ENCODE assay signal across 8 cellular contexts in genomic region chr4:24583451-24584174, GRCh38. TPM values are rescaled to one million over a fixed set of nuclear protein-coding genes. Genes with fewer than 3 reads are reported as not detected.
DNase-seq lines count a peak whose midpoint lies in the region; ATAC-seq and TF ChIP-seq lines count a peak whose summit lies in the region.

No MANE protein-coding gene starts in this region.

- peak overlapping the region; percentile 78 for H3K4me2 ChIP-seq in HCT116 (ENCODE audit: low read length)

- H3K36me3 Mint-ChIP-seq in activated naive CD4-positive, alpha-beta T cell treated with anti-CD3 and anti-CD28 coated beads, Interleukin-2, amount 10 ng/mL, durations not matched to agents 7 days and 5 days, result peaks cover 37% of the 10 kb centered on the region

- H3K4me1 Mint-ChIP-seq in activated naive CD4-positive, alpha-beta T cell treated with anti-CD3 and anti-CD28 coated beads, Interleukin-2, amount 10 ng/mL, durations not matched to agents 7 days and 5 days, result peaks cover 46% of the 10 kb centered on the region

- H3K9me3 ChIP-seq in HCT116 (ENCODE audit: control insufficient read depth in 1 of 2, insufficient read depth in 1 of 2, low read depth in 1 of 2, low read length in 2 of 2), result no peaks in the 10 kb centered on the region
- no peaks in the 10 kb centered on the region for H3K9me3 ChIP-seq in MG63
- no peaks in the 10 kb centered on the region for H3K9me3 ChIP-seq in transverse colon

- intact Hi-C loops in HCT116 (cut with micrococcal nuclease) (loop anchor here (1.0 to 2.0 kb wide), 2 partner anchors 15 to 103 kb away; no protein-coding TSS in a partner anchor), transverse colon (cut with DNase I; ENCODE audit: low total_unique reads) (loop anchor here (10.0 kb wide), 1 partner anchor 791 kb away; the partner anchor contains the start of gene ANAPC4)

- no peak for TF ChIP-seq CTCF in HCT116 (IDR thresholded peaks at IDR 0.05 in 2 of 3, conservative IDR thresholded peaks at IDR 0.05 in 1 of 3; ENCODE audit: borderline replicate concordance in 1 of 3, insufficient read depth in 1 of 3, low read depth in 2 of 3, low read length in 2 of 3)
- no peak for TF ChIP-seq CTCF in omental fat pad (IDR thresholded peaks at IDR 0.05)
- no peak for TF ChIP-seq CTCF in transverse colon (IDR thresholded peaks at IDR 0.05)

- H3K4me3 ChIP-seq in HCT116 (replicated peaks in 1 of 2; ENCODE audit: low read depth in 1 of 2, low read length in 2 of 2) (peak overlapping the region; percentile 87 to 94), MG63 (peak overlapping the region; percentile 96), transverse colon (peak overlapping the region; percentile 73 to 99 (median 94))

- H3K27me3 Mint-ChIP-seq in activated naive CD4-positive, alpha-beta T cell treated with anti-CD3 and anti-CD28 coated beads, Interleukin-2, amount 10 ng/mL, durations not matched to agents 7 days and 5 days, result peaks cover 5% of the 10 kb centered on the region

- CTCF ChIA-PET in HCT116 (lab: Charles Lee), result no interaction called here
- CTCF ChIA-PET in activated naive CD4-positive, alpha-beta T cell treated with anti-CD3 and anti-CD28 coated beads, Interleukin-2, amount 10 ng/mL, durations not matched to agents 7 days and 5 days (lab: Charles Lee), result interaction anchor here (1.3 kb wide), 1 partner anchor 9 kb away, joined by 3 read pairs; no protein-coding TSS in a partner anchor

- H3K36me3 ChIP-seq in HCT116 (ENCODE audit: control insufficient read depth in 1 of 2, insufficient read depth in 2 of 2, low read length in 2 of 2), result peaks cover 3 to 19% of the 10 kb centered on the region in 2 experiments; a peak in 2 of 4 replicates
- H3K36me3 ChIP-seq in MG63, result peaks cover 39% of the 10 kb centered on the region
- peaks cover 0 to 2% (median 0%) of the 10 kb centered on the region in 4 donors for H3K36me3 ChIP-seq in transverse colon

- H3K4me3 Mint-ChIP-seq in activated naive CD4-positive, alpha-beta T cell treated with anti-CD3 and anti-CD28 coated beads, Interleukin-2, amount 10 ng/mL, durations not matched to agents 7 days and 5 days, result peak overlapping the region; percentile 93

- peak; percentile 46 for ATAC-seq in HCT116
- ATAC-seq in omental fat pad (ENCODE audit: low FRiP score), result peak; percentile 75

- peak overlapping the region; percentile 93 for H3K27ac Mint-ChIP-seq in activated naive CD4-positive, alpha-beta T cell treated with anti-CD3 and anti-CD28 coated beads, Interleukin-2, amount 10 ng/mL, durations not matched to agents 7 days and 5 days

- in situ Hi-C loops in transverse colon (cut with MboI; ENCODE audit: low pct_ligation_motif_present in 1 of 4, low pct_unique_long_range_greater_than_20kb in 1 of 4, low sequenced_read_pairs in 3 of 4), result loop anchor here in 1 of 4 donors (25.0 kb wide), 1 partner anchor 104 kb away; no protein-coding TSS in a partner anchor

- H3K4me1 ChIP-seq in HCT116 (ENCODE audit: control insufficient read depth in 1 of 2, insufficient read depth in 2 of 2, low read length in 2 of 2), result peaks cover 8 to 29% of the 10 kb centered on the region in 2 experiments
- peaks cover 18 to 47% (median 34%) of the 10 kb centered on the region in 4 donors for H3K4me1 ChIP-seq in transverse colon

- POLR2A ChIA-PET in HCT116 (lab: Charles Lee), result interaction anchor here (0.7 to 1.9 kb wide), 7 partner anchors 11 to 72 kb away, joined by 3 to 10 read pairs (median 6); no protein-coding TSS in a partner anchor

- no peaks in the 10 kb centered on the region for H3K27me3 ChIP-seq in HCT116 (ENCODE audit: insufficient read depth, low read length)
- H3K27me3 ChIP-seq in MG63, result no peaks in the 10 kb centered on the region
- H3K27me3 ChIP-seq in transverse colon, result no peaks in the 10 kb centered on the region

- H3K27ac ChIP-seq in HCT116 (ENCODE audit: low read depth, low read length), result peak overlapping the region; percentile 94
- peak overlapping the region; percentile 92 to 99 (median 97) for H3K27ac ChIP-seq in transverse colon

- BruUV-seq in HCT116 (replicated peaks; lab: Mats Ljungman, UMichigan), result TSS peak; percentile 50

- no peak for TF ChIP-seq EP300 in transverse colon (IDR thresholded peaks at IDR 0.05; ENCODE audit: low read depth)

- RAD21 ChIA-PET in HCT116 (lab: Charles Lee; ENCODE audit: low non-redundant PET in 1 of 2, low total read pairs in 2 of 2, uncharacterized antibody in 2 of 2, unreplicated experiment in 2 of 2), result interaction anchor here in 1 of 2 experiments (1.3 kb wide), 1 partner anchor 104 kb away, joined by 3 read pairs; no protein-coding TSS in a partner anchor

- DNase-seq in EH (ENCODE audit: low read depth), result peak; percentile 55
- peak; percentile 26 for DNase-seq in HCT116 (ENCODE audit: low read depth, low spot score)
- DNase-seq in MG63, result peak; percentile 76
- DNase-seq in SIG-M5 treated with dmso at 0.1 percent for 504 hours (lab: John Stamatoyannopoulos, UW; ENCODE audit: unreplicated experiment), result peak; percentile 64
- DNase-seq in activated naive CD4-positive, alpha-beta T cell treated with anti-CD3 and anti-CD28 coated beads, Interleukin-2, amount 10 ng/mL, durations not matched to agents 7 days and 5 days, result peak; percentile 68
- DNase-seq in glomerular visceral epithelial cell (ENCODE audit: extremely low spot score), result peak; percentile 72
- peak; percentile 48 for DNase-seq in omental fat pad (ENCODE audit: low spot score)
- peak; percentile 54 for DNase-seq in transverse colon

- H3K9me3 Mint-ChIP-seq in activated naive CD4-positive, alpha-beta T cell treated with anti-CD3 and anti-CD28 coated beads, Interleukin-2, amount 10 ng/mL, durations not matched to agents 7 days and 5 days, result no peaks in the 10 kb centered on the region

- TF ChIP-seq RAD21 in HCT116 (IDR thresholded peaks at IDR 0.05; ENCODE audit: low read depth), result no peak

- peaks cover 26% of the 10 kb centered on the region for H4K20me1 ChIP-seq in HCT116 (ENCODE audit: insufficient read depth)

- peaks cover 58% of the 10 kb centered on the region for H3K79me2 ChIP-seq in HCT116 (ENCODE audit: insufficient read depth, low read length)

- 0 to 3% methylated on average over 11 to 33 of the region's 49 CpGs for WGBS in transverse colon (ENCODE audit: low coverage in 1 of 2), 2 donors

- no peak overlapping the region for H2AFZ ChIP-seq in HCT116 (ENCODE audit: low read depth, low read length, poor library complexity, severe bottlenecking)

- H3K9me2 ChIP-seq in HCT116 (ENCODE audit: insufficient read depth), result no peaks in the 10 kb centered on the region

- TF ChIP-seq POLR2A in HCT116 (IDR thresholded peaks at IDR 0.05; ENCODE audit: borderline replicate concordance, extremely low read depth, insufficient read depth, insufficient read length) (no peak), transverse colon (IDR thresholded peaks at IDR 0.05) (no peak)

- H3K9ac ChIP-seq in HCT116 (ENCODE audit: low read length), result peak overlapping the region; percentile 100

TF ChIP-seq in HCT116, 20 proteins besides CTCF, POLR2A, EP300 and RAD21:
- TF ChIP-seq ELF1 (IDR thresholded peaks at IDR 0.05; ENCODE audit: borderline replicate concordance, low read depth), result no peak
- TF ChIP-seq EZH2 (IDR thresholded peaks at IDR 0.05), result no peak
- no peak for TF ChIP-seq ZNF274 (IDR thresholded peaks at IDR 0.05; ENCODE audit: low read depth, low read length)
- TF ChIP-seq CBX3 (IDR thresholded peaks at IDR 0.05; ENCODE audit: low read depth), result no peak
- peak; percentile 31; the same call in 1 of the 2 replicates for TF ChIP-seq POLR2AphosphoS5 (IDR thresholded peaks at IDR 0.05; ENCODE audit: low read depth, low read length)

RNA-seq across cellular contexts. Expression of gene DHX15, which starts 0.7 kb away (rescaled TPM):
- total RNA-seq in HCT116 (2021; ENCODE audit: unreplicated experiment) (195 TPM), omental fat pad (100 to 1,000 TPM; 115 to 252 (median 154) TPM), transverse colon (100 to 1,000 TPM; 118 to 203 (median 170) TPM)
- polyA plus RNA-seq in HCT116 (2012), result 104 and 107 TPM in 2 replicates
- total RNA-seq in MG63 (2014; rRNA removed; shearing (Covaris generic); ENCODE audit: low replicate concordance), result 197 and 243 TPM in 2 replicates

Comparison
In these comparisons a context has a peak if more than half of its experiments do, and no peak if none do; other contexts are left out.
1. Peak in every context shown above with its lines: DNase-seq, ATAC-seq, H3K4me3 ChIP-seq and H3K27ac ChIP-seq.
2. DNase-seq: peak in every context shown above with its lines; median percentile 76 in MG63; 72 in glomerular visceral epithelial cell; 68 in activated naive CD4-positive, alpha-beta T cell treated with anti-CD3 and anti-CD28 coated beads, Interleukin-2, amount 10 ng/mL, durations not matched to agents 7 days and 5 days; 64 in SIG-M5 treated with dmso at 0.1 percent for 504 hours; 55 in EH; 54 in transverse colon; 48 in omental fat pad; 26 in HCT116.